Comparison of ENCODE assay signal across 9 cellular contexts in the genomic region with DNA sequence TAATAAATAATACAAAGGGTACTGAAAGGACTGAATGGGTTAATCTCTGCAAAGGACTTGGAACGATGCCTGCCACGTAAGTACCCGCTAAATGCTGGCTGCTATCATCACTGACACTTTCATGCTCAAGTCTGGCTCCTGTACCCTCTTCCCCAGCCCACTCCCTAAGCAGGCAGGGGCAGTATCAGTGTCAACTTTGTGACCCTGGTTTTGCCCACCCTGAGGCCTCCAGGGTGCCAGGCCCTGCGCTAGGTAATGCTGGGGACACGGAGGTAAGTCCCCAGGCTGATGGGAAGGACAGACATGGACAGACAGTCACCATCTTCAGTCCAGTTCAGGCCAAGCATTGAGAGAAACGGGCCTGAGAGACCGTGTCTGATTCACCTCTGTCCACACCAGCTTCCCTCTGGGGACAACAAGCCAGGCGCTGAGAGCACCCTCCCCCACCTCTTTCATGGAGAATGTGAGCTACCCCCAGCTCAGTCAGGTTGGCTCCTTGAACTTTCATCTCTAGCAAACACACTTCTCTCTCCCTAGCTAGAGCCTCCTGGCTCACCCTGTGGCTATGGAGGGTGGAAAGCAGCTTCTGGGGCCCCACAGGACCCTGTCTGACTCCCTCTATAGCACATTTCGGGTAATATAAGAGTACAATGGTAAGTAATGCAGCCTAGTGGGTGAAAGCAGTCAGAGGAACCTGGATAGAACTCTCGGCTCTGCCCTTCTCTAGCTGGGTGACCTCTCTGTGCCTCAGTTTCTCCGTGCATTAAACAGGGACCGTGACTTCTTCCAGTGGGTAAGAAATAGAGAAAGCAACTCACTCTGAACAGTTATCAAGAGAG. TPM values are rescaled to one million over a fixed set of nuclear protein-coding genes. Genes with fewer than 3 reads are reported as not detected.
DNase-seq lines count a peak whose midpoint lies in the region; ATAC-seq and TF ChIP-seq lines count a peak whose summit lies in the region.
"Had no signal": no experiment of that assay in that cellular context is flagged by ENCODE, and none has a peak within 500 bp of the region (broad histone marks: within the 10 kb centered on the region; RNA-seq: fewer than 3 reads in every experiment).

No MANE protein-coding gene starts in this region.

- peak overlapping the region; percentile 88 for H3K4me3 ChIP-seq in effector memory CD4-positive, alpha-beta T cell (ENCODE audit: insufficient read depth, low read depth, low read length, poor library complexity, severe bottlenecking)
- peak overlapping the region; percentile 77 for H3K4me3 ChIP-seq in urinary bladder (ENCODE audit: low read depth, low read length)

- H3K36me3 ChIP-seq in effector memory CD4-positive, alpha-beta T cell (ENCODE audit: control insufficient read depth, insufficient read depth, low read length): no peaks in the 10 kb centered on the region
- H3K36me3 ChIP-seq in urinary bladder (ENCODE audit: insufficient read depth): no peaks in the 10 kb centered on the region

- no peaks in the 10 kb centered on the region for H3K27me3 ChIP-seq in effector memory CD4-positive, alpha-beta T cell (replicated peaks; ENCODE audit: control insufficient read depth, insufficient read depth, low read length, poor library complexity, severe bottlenecking)

- peak; percentile 49 for DNase-seq in Right ventricle myocardium superior
- no peak for DNase-seq in Right ventricle myocardium inferior (ENCODE audit: missing footprints)
- no peak for DNase-seq in effector memory CD4-positive, alpha-beta T cell
- DNase-seq in midbrain (lab: John Stamatoyannopoulos, UW): peak; percentile 54
- no peak for DNase-seq in A172 (ENCODE audit: low spot score)
- DNase-seq in NCI-H146 (lab: John Stamatoyannopoulos, UW): no peak

- peaks cover 26% of the 10 kb centered on the region for H3K4me1 ChIP-seq in effector memory CD4-positive, alpha-beta T cell (ENCODE audit: control insufficient read depth, insufficient read depth, low read length, poor library complexity, severe bottlenecking)
- H3K4me1 ChIP-seq in urinary bladder (ENCODE audit: insufficient read depth): peaks cover 2% of the 10 kb centered on the region

- intact Hi-C loops in Right ventricle myocardium superior (cut with DNase I) (no loop called here), Right ventricle myocardium inferior (cut with DNase I) (loop anchor here (2.0 to 5.0 kb wide), 3 partner anchors 207 to 435 kb away; partner anchors contain the start of gene ZNF175)

- 14% methylated on average over 12 of the region's 12 CpGs for WGBS in urinary bladder

- H3K9me3 ChIP-seq in effector memory CD4-positive, alpha-beta T cell (ENCODE audit: control insufficient read depth, low read length): no peaks in the 10 kb centered on the region

- H3K27ac ChIP-seq in effector memory CD4-positive, alpha-beta T cell (ENCODE audit: insufficient read depth, low read length, poor library complexity, severe bottlenecking): peak overlapping the region; percentile 77
- no peak overlapping the region for H3K27ac ChIP-seq in urinary bladder (ENCODE audit: low read depth)

- no peak for ATAC-seq in Right ventricle myocardium superior (ENCODE audit: poor library complexity)
- no peak for ATAC-seq in Right ventricle myocardium inferior
- ATAC-seq in SK-N-SH treated with all-trans-retinoic acid at 6 μM for 48 hours: 0 out of 3 replicates have a peak, but pooled peaks have one; percentile 6

TF ChIP-seq in SK-N-SH treated with all-trans-retinoic acid at 6 μM for 48 hours, 23 proteins besides CTCF, POLR2A, EP300 and RAD21:
- TF ChIP-seq, protein P1, sequence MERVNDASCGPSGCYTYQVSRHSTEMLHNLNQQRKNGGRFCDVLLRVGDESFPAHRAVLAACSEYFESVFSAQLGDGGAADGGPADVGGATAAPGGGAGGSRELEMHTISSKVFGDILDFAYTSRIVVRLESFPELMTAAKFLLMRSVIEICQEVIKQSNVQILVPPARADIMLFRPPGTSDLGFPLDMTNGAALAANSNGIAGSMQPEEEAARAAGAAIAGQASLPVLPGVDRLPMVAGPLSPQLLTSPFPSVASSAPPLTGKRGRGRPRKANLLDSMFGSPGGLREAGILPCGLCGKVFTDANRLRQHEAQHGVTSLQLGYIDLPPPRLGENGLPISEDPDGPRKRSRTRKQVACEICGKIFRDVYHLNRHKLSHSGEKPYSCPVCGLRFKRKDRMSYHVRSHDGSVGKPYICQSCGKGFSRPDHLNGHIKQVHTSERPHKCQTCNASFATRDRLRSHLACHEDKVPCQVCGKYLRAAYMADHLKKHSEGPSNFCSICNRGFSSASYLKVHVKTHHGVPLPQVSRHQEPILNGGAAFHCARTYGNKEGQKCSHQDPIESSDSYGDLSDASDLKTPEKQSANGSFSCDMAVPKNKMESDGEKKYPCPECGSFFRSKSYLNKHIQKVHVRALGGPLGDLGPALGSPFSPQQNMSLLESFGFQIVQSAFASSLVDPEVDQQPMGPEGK (CRISPR knock-in tag; IDR thresholded peaks at IDR 0.05; ENCODE audit: borderline replicate concordance): no peak
- no peak for TF ChIP-seq ISL1 (CRISPR knock-in tag; IDR thresholded peaks at IDR 0.05)
- TF ChIP-seq PPARA (CRISPR knock-in tag; IDR thresholded peaks at IDR 0.05; ENCODE audit: borderline replicate concordance): no peak
- no peak for TF ChIP-seq ZFP30 (CRISPR knock-in tag; IDR thresholded peaks at IDR 0.05)
- TF ChIP-seq CREB5 (CRISPR knock-in tag; IDR thresholded peaks at IDR 0.05; ENCODE audit: low read depth): no peak
- no peak for TF ChIP-seq SNAI2 (CRISPR knock-in tag; IDR thresholded peaks at IDR 0.05)
- no peak for TF ChIP-seq GLIS3 (CRISPR knock-in tag; IDR thresholded peaks at IDR 0.05)
- TF ChIP-seq ARNTL (CRISPR knock-in tag; IDR thresholded peaks at IDR 0.05; ENCODE audit: borderline replicate concordance, low read depth): no peak
- TF ChIP-seq BACH2 (CRISPR knock-in tag; IDR thresholded peaks at IDR 0.05; ENCODE audit: borderline replicate concordance): no peak
- TF ChIP-seq ZFP3 (CRISPR knock-in tag; IDR thresholded peaks at IDR 0.05): no peak
- no peak for TF ChIP-seq CSDC2 (CRISPR knock-in tag; IDR thresholded peaks at IDR 0.05)
TF ChIP-seq in SK-N-SH treated with all-trans-retinoic acid at 6 μM for 48 hours: peak in this region for 0.

RNA-seq across cellular contexts. Expression of gene ETFB, which starts 0.8 kb away (rescaled TPM):
- total RNA-seq in Right ventricle myocardium superior: 530 TPM
- 497 TPM for total RNA-seq in Right ventricle myocardium inferior
- 25.1 TPM for total RNA-seq in urinary bladder
- polyA plus RNA-seq in urinary bladder: 121 TPM
- 48.5 and 50.3 TPM in 2 replicates for total RNA-seq in A172 (2014; rRNA removed; shearing (Covaris generic))

RNA-seq across cellular contexts. Expression of gene CLDND2, which starts 3.4 kb away (rescaled TPM):
- total RNA-seq in Right ventricle myocardium superior (0.46 TPM), Right ventricle myocardium inferior (1.7 TPM), urinary bladder (not detected)
- 0.85 TPM for polyA plus RNA-seq in urinary bladder
- not detected in 2 replicates for total RNA-seq in A172 (2014; rRNA removed; shearing (Covaris generic))
- total RNA-seq: pulmonary artery endothelial cell had no signal

RNA-seq across cellular contexts. Expression of gene NKG7, which starts 7.0 kb away (rescaled TPM):
- total RNA-seq in Right ventricle myocardium superior (2.3 TPM), Right ventricle myocardium inferior (3.5 TPM), urinary bladder (1.3 TPM)
- polyA plus RNA-seq in urinary bladder: 5.1 TPM
- not detected in 2 replicates for total RNA-seq in A172 (2014; rRNA removed; shearing (Covaris generic))
- total RNA-seq: pulmonary artery endothelial cell had no signal

RNA-seq across cellular contexts. Expression of gene LIM2, which starts 22.3 kb away (rescaled TPM):
- not detected for total RNA-seq in Right ventricle myocardium superior
- not detected for total RNA-seq in Right ventricle myocardium inferior
- total RNA-seq in urinary bladder: not detected
- not detected for polyA plus RNA-seq in urinary bladder
- total RNA-seq in A172 (2014; rRNA removed; shearing (Covaris generic)): not detected in 2 replicates
- total RNA-seq: pulmonary artery endothelial cell had no signal

RNA-seq across cellular contexts. Expression of gene VSIG10L, which starts 23.5 kb away (rescaled TPM):
- total RNA-seq in Right ventricle myocardium superior (0.65 TPM), Right ventricle myocardium inferior (0.51 TPM), urinary bladder (0.74 TPM)
- 3.7 TPM for polyA plus RNA-seq in urinary bladder
- total RNA-seq in A172 (2014; rRNA removed; shearing (Covaris generic)): 0.31 and 0.79 TPM in 2 replicates

Comparison
In these comparisons a context has a peak if more than half of its experiments do, and no peak if none do; other contexts are left out.
1. DNase-seq: peak in Right ventricle myocardium superior (single experiment) and midbrain (single experiment); none in Right ventricle myocardium inferior (single experiment), effector memory CD4-positive, alpha-beta T cell (0 of 3), A172 (single experiment) and NCI-H146 (single experiment).